ENCODE assay signal across 19 cellular contexts in the genomic region with DNA sequence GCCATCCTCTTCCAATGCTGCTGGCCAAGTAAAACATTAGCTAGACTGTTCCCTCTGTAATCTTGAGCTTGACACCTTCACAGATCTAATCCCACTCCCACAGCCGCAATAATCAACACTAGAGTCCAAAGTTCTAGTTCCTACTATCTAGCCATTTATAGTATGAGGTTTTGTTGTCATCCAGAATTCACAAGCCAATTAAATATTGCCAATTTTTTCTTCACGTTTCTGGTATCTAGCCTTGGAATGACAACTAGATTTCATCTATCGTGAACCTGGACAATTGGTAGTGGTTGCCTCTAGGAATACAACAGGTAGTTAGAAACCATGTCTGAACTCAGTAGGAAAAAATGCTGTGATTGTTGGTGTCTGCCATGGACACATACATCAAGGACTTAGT. TPM values are rescaled to one million over a fixed set of nuclear protein-coding genes. Genes with fewer than 3 reads are reported as not detected.
DNase-seq lines count a peak whose midpoint lies in the region; ATAC-seq, FAIRE-seq and TF ChIP-seq lines count a peak whose summit lies in the region.
"Had no signal": no experiment of that assay in that cellular context is flagged by ENCODE, and none has a peak within 500 bp of the region (broad histone marks: within the 10 kb centered on the region; RNA-seq: fewer than 3 reads in every experiment).

No MANE protein-coding gene starts in this region.

- peaks cover 8% of the 10 kb centered on the region for H3K4me1 ChIP-seq in colonic mucosa
- peaks cover 23% of the 10 kb centered on the region for H3K4me1 ChIP-seq in mucosa of descending colon (ENCODE audit: low read depth)

- DNase-seq in H54 (ENCODE audit: insufficient read length, low spot score) (no peak), colonic mucosa (peak; percentile 51), mucosa of descending colon (peak in 1 of 3 donors; percentile 61), type B pancreatic cell (ENCODE audit: extremely low spot score, unreplicated experiment) (no peak), SHP77 (lab: John Stamatoyannopoulos, UW) (no peak), NCI-H146 (lab: John Stamatoyannopoulos, UW) (no peak), DMS153 (lab: John Stamatoyannopoulos, UW) (no peak)
- DNase-seq: CD4-positive, alpha-beta memory T cell; DND-41; GF-D8; Karpas-422; MM.1S; NCI-H1105; NCI-H187 treated with DMSO at 0.1 percent for 48 hours; NCI-H345; NCI-H526 treated with DMSO at 0.1 percent for 48 hours; SHP77 treated with DMSO at 0.1 percent for 48 hours had no signal

- H3K27ac ChIP-seq in colonic mucosa: peak overlapping the region; percentile 3

- TF ChIP-seq POLR2A in H54 (IDR thresholded peaks at IDR 0.05; ENCODE audit: low read depth, low read length): no peak

- H3K27me3 Mint-ChIP-seq in type B pancreatic cell: no peaks in the 10 kb centered on the region
- H3K27me3 Mint-ChIP-seq: CD4-positive, alpha-beta memory T cell had no signal

- no peak for TF ChIP-seq CTCF in colonic mucosa (IDR thresholded peaks at IDR 0.05)
- no peak for TF ChIP-seq CTCF in mucosa of descending colon (IDR thresholded peaks at IDR 0.05)
- no peak for TF ChIP-seq CTCF in type B pancreatic cell (conservative IDR thresholded peaks at IDR 0.05)

- intact Hi-C loops in colonic mucosa (cut with DNase I): loop anchor here (10.0 kb wide), 1 partner anchor 54 kb away; no protein-coding TSS in a partner anchor
- intact Hi-C loops in mucosa of descending colon (cut with DNase I, micrococcal nuclease): no loop called here

- no peaks in the 10 kb centered on the region for H3K9me3 ChIP-seq in colonic mucosa
- H3K9me3 ChIP-seq in mucosa of descending colon: peaks cover 6% of the 10 kb centered on the region

- H3K36me3 ChIP-seq in colonic mucosa: no peaks in the 10 kb centered on the region
- no peaks in the 10 kb centered on the region for H3K36me3 ChIP-seq in mucosa of descending colon (ENCODE audit: low read depth)

- H3K27ac Mint-ChIP-seq in type B pancreatic cell: peak overlapping the region; percentile 52
- H3K27ac Mint-ChIP-seq: CD4-positive, alpha-beta memory T cell had no signal

- FAIRE-seq in H54 (lab: Jason Lieb, UNC): peak; percentile 6
- FAIRE-seq: GM12891 had no signal

- no peaks in the 10 kb centered on the region for H3K27me3 ChIP-seq in colonic mucosa

- H3K4me3 Mint-ChIP-seq in type B pancreatic cell: peak overlapping the region; percentile 37

- peaks cover 21% of the 10 kb centered on the region for H3K36me3 Mint-ChIP-seq in type B pancreatic cell

- H3K4me1 Mint-ChIP-seq in type B pancreatic cell (ENCODE audit: unreplicated experiment): peaks cover 11% of the 10 kb centered on the region

- H3K4me3 ChIP-seq in colonic mucosa (no peak overlapping the region), mucosa of descending colon (no peak overlapping the region)

- peak; percentile 90 for ATAC-seq in mucosa of descending colon
- ATAC-seq: SK-N-SH treated with all-trans-retinoic acid at 6 μM for 48 hours had no signal

- H3K9me3 Mint-ChIP-seq in type B pancreatic cell: peaks cover 10% of the 10 kb centered on the region

- no peak overlapping the region for H3K9ac ChIP-seq in colonic mucosa (ENCODE audit: low read depth in 2 of 2, low read length in 2 of 2)

RNA-seq across cellular contexts. Expression of a gene that starts 10.4 kb away (rescaled TPM):
- total RNA-seq in colonic mucosa (100 to 1,000 TPM in 1 of 2 donors, 10 to 100 TPM in 1; 54.9 to 126 TPM), mucosa of descending colon (100 to 1,000 TPM in 1 of 3 donors, 10 to 100 TPM in 2; 72.4 to 117 (median 90.1) TPM), type B pancreatic cell (ENCODE audit: low replicate concordance) (34.4 and 47.5 TPM in 2 replicates)
